Comparison of ENCODE assay signal across 13 cellular contexts in the genomic region with DNA sequence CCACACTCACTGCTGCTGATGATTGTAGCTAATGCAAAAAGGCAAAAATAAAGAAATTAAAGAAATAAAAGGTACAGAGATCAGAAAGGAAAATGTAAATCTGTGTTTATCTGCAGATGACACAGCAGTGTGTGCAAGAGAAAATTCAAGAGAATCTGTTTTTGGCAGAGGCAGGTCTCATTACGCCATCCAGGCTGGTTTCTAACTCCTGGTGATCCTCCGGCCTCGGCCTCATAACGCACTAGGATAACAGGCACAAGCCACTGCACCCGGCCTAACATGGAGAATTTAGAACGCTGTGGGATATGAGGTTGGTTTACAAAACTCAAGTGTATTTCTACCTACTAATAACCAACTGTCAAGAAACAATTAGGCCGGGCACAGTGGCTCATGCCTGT. TPM values are rescaled to one million over a fixed set of nuclear protein-coding genes. Genes with fewer than 3 reads are reported as not detected.
DNase-seq lines count a peak whose midpoint lies in the region; ATAC-seq and TF ChIP-seq lines count a peak whose summit lies in the region.
"Had no signal": no experiment of that assay in that cellular context is flagged by ENCODE, and none has a peak within 500 bp of the region (broad histone marks: within the 10 kb centered on the region; RNA-seq: fewer than 3 reads in every experiment).

No MANE protein-coding gene starts in this region.

- intact Hi-C loops in CD14-positive monocyte (cut with micrococcal nuclease) (loop anchor here (2.0 to 10.0 kb wide), 2 partner anchors 53 to 55 kb away; no protein-coding TSS in a partner anchor), lower leg skin (cut with DNase I; ENCODE audit: low total_unique reads) (no loop called here)
- intact Hi-C loops in activated CD4-positive, alpha-beta memory T cell treated with anti-CD3 and anti-CD28 coated beads for 36 hours (cut with micrococcal nuclease): no loop called here

- ATAC-seq in HG03064 (IDR thresholded peaks at IDR 0.05; ENCODE audit: low read depth, unreplicated experiment) (peak; percentile 2), HG02642 (IDR thresholded peaks at IDR 0.05; ENCODE audit: poor library complexity, unreplicated experiment) (no peak)
- ATAC-seq: activated CD4-positive, CD25-positive, alpha-beta regulatory T cell treated with anti-CD3 and anti-CD28 coated beads, Interleukin-2, amount 50 U/mL, for 24 hours; left colon had no signal

- CTCF ChIA-PET in activated CD4-positive, alpha-beta memory T cell treated with anti-CD3 and anti-CD28 coated beads for 36 hours (lab: Charles Lee): interaction anchor here (0.5 to 0.7 kb wide), 2 partner anchors 88 to 386 kb away, joined by 3 read pairs; no protein-coding TSS in a partner anchor

- DNase-seq in CD14-positive monocyte (ENCODE audit: low spot score) (no peak), glutamatergic neuron (no peak), GM20000 (ENCODE audit: low spot score) (no peak), NCI-H1436 (lab: John Stamatoyannopoulos, UW) (no peak), lower leg skin (ENCODE audit: low spot score in 2 of 2) (no peak)
- no peak for DNase-seq in activated CD4-positive, alpha-beta memory T cell treated with anti-CD3 and anti-CD28 coated beads for 36 hours
- DNase-seq: central memory CD4-positive, alpha-beta T cell; left colon; SW 1271 had no signal

- POLR2A ChIA-PET in activated CD4-positive, alpha-beta memory T cell treated with anti-CD3 and anti-CD28 coated beads for 36 hours (lab: Charles Lee): no interaction called here

- 78 to 86% methylated on average over 7 of the region's 7 CpGs for WGBS in lower leg skin, 2 donors

- H3K4me3 Mint-ChIP-seq in CD14-positive monocyte (peak overlapping the region in 1 of 2 donors; percentile 54), glutamatergic neuron (ENCODE audit: unreplicated experiment) (no peak overlapping the region)
- H3K4me3 Mint-ChIP-seq in activated CD4-positive, alpha-beta memory T cell treated with anti-CD3 and anti-CD28 coated beads for 36 hours: no peak overlapping the region

- H3K27ac Mint-ChIP-seq in CD14-positive monocyte (peak overlapping the region in 6 of 7 donors; percentile 50 to 89 (median 74)), glutamatergic neuron (ENCODE audit: unreplicated experiment) (peak overlapping the region; percentile 43)
- peak overlapping the region; percentile 38 for H3K27ac Mint-ChIP-seq in activated CD4-positive, alpha-beta memory T cell treated with anti-CD3 and anti-CD28 coated beads for 36 hours

- TF ChIP-seq POLR2A in lower leg skin (IDR thresholded peaks at IDR 0.05): no peak

- H3K27me3 Mint-ChIP-seq in CD14-positive monocyte (ENCODE audit: low read depth in 3 of 3): no peaks in the 10 kb centered on the region
- H3K27me3 Mint-ChIP-seq in activated CD4-positive, alpha-beta memory T cell treated with anti-CD3 and anti-CD28 coated beads for 36 hours: no peaks in the 10 kb centered on the region
- peaks cover 11% of the 10 kb centered on the region for H3K27me3 Mint-ChIP-seq in glutamatergic neuron (ENCODE audit: unreplicated experiment)

- H3K36me3 Mint-ChIP-seq in CD14-positive monocyte: peaks cover 54 to 72% of the 10 kb centered on the region in 2 donors
- peaks cover 37% of the 10 kb centered on the region for H3K36me3 Mint-ChIP-seq in activated CD4-positive, alpha-beta memory T cell treated with anti-CD3 and anti-CD28 coated beads for 36 hours
- H3K36me3 Mint-ChIP-seq in glutamatergic neuron (ENCODE audit: unreplicated experiment): peaks cover 24% of the 10 kb centered on the region

- H3K4me1 Mint-ChIP-seq in CD14-positive monocyte: peaks cover 45% of the 10 kb centered on the region
- H3K4me1 Mint-ChIP-seq in activated CD4-positive, alpha-beta memory T cell treated with anti-CD3 and anti-CD28 coated beads for 36 hours (ENCODE audit: low read depth): peaks cover 35% of the 10 kb centered on the region
- peaks cover 13% of the 10 kb centered on the region for H3K4me1 Mint-ChIP-seq in glutamatergic neuron (ENCODE audit: low read depth, unreplicated experiment)

- TF ChIP-seq CTCF in CD14-positive monocyte (IDR thresholded peaks at IDR 0.05) (no peak), glutamatergic neuron (IDR thresholded peaks at IDR 0.05; ENCODE audit: partially characterized antibody, unreplicated experiment) (no peak), GM20000 (IDR thresholded peaks at IDR 0.05; ENCODE audit: extremely low read depth, missing control alignments) (no peak), lower leg skin (IDR thresholded peaks at IDR 0.05) (no peak)

- H3K9me3 Mint-ChIP-seq in CD14-positive monocyte (no peaks in the 10 kb centered on the region), glutamatergic neuron (ENCODE audit: unreplicated experiment) (peaks cover 12% of the 10 kb centered on the region)
- H3K9me3 Mint-ChIP-seq in activated CD4-positive, alpha-beta memory T cell treated with anti-CD3 and anti-CD28 coated beads for 36 hours: no peaks in the 10 kb centered on the region

- no peak overlapping the region for H3K4me3 ChIP-seq in lower leg skin (ENCODE audit: low read depth, poor library complexity, severe bottlenecking)

RNA-seq across cellular contexts. Expression of a gene that starts 29.4 kb away (rescaled TPM):
- polyA plus RNA-seq in CD14-positive monocyte: 10 to 100 TPM; 21.3 to 42.1 TPM
- 100 to 1,000 TPM; 154 to 162 TPM for total RNA-seq in activated CD4-positive, alpha-beta memory T cell treated with anti-CD3 and anti-CD28 coated beads for 36 hours
- 302 TPM for total RNA-seq in glutamatergic neuron (ENCODE audit: unreplicated experiment)
- 100 to 1,000 TPM; 124 to 195 (median 148) TPM for total RNA-seq in lower leg skin

RNA-seq across cellular contexts. Expression of a gene that starts 47.2 kb away (rescaled TPM):
- polyA plus RNA-seq in CD14-positive monocyte: under 1 TPM; 0.74 to 0.90 TPM
- total RNA-seq in activated CD4-positive, alpha-beta memory T cell treated with anti-CD3 and anti-CD28 coated beads for 36 hours: 1 to 10 TPM; 9.0 to 9.5 TPM
- 769 TPM for total RNA-seq in glutamatergic neuron (ENCODE audit: unreplicated experiment)
- 10 to 100 TPM; 19.1 to 39.8 (median 32.8) TPM for total RNA-seq in lower leg skin
- total RNA-seq: endothelial cell of umbilical vein had no signal

Comparison
In these comparisons a context has a peak if more than half of its experiments do, and no peak if none do; other contexts are left out.
1. RNA of a gene that starts 47.2 kb away (total RNA-seq): 769 TPM in glutamatergic neuron (single experiment); 19.1 to 39.8 TPM in lower leg skin and 9.0 to 9.5 TPM in activated CD4-positive, alpha-beta memory T cell treated with anti-CD3 and anti-CD28 coated beads for 36 hours; every median in the first group is over 10 times any median in the second.
2. intact Hi-C loops: an anchor here in CD14-positive monocyte (2.0 to 10.0 kb wide); none called in activated CD4-positive, alpha-beta memory T cell treated with anti-CD3 and anti-CD28 coated beads for 36 hours and lower leg skin.
3. Peak in every context shown above with its lines, with median percentiles within 50 percentile points of each other: H3K27ac Mint-ChIP-seq.